ENCODE assay signal across 1 cellular context in genomic region chr10:116984202-116984993, GRCh38.
TF ChIP-seq lines count a peak whose summit lies in the region.

No MANE protein-coding gene starts in this region.

TF ChIP-seq in HEK293, 187 proteins besides CTCF, POLR2A, EP300 and RAD21 (continued from another document):
- TF ChIP-seq PRDM4 (tag by site-specific recombination; IDR thresholded peaks at IDR 0.05) (no peak), ZNF677 (tag by site-specific recombination; IDR thresholded peaks at IDR 0.05) (no peak), BCL11B (tag by site-specific recombination; IDR thresholded peaks at IDR 0.05; ENCODE audit: low read depth) (no peak), KLF17 (tag by site-specific recombination; IDR thresholded peaks at IDR 0.05) (no peak), OSR2 (tag by site-specific recombination; IDR thresholded peaks at IDR 0.05) (no peak), PRDM1 (tag by site-specific recombination; IDR thresholded peaks at IDR 0.05) (peak; percentile 60; the same call in 1 of the 2 replicates), PATZ1 (tag by site-specific recombination; IDR thresholded peaks at IDR 0.05) (no peak), YY2 (tag by site-specific recombination; IDR thresholded peaks at IDR 0.05) (no peak), ZBTB49 (tag by site-specific recombination; IDR thresholded peaks at IDR 0.05; ENCODE audit: low read depth) (no peak), MZF1 (tag by site-specific recombination; IDR thresholded peaks at IDR 0.05; ENCODE audit: borderline replicate concordance) (no peak), INSM2 (tag by site-specific recombination; IDR thresholded peaks at IDR 0.05) (no peak), TCF7L2 (IDR thresholded peaks at IDR 0.05; ENCODE audit: borderline replicate concordance, low read depth, low read length) (peak; percentile 50; the same call in 1 of the 2 replicates), ZXDB (tag by site-specific recombination; IDR thresholded peaks at IDR 0.05) (no peak), ZNF621 (tag by site-specific recombination; IDR thresholded peaks at IDR 0.05) (no peak), ZNF48 (tag by site-specific recombination; IDR thresholded peaks at IDR 0.05) (no peak), REST (tag by site-specific recombination; IDR thresholded peaks at IDR 0.05) (no peak), ZNF610 (tag by site-specific recombination; IDR thresholded peaks at IDR 0.05; ENCODE audit: borderline replicate concordance) (no peak), ZNF776 (tag by site-specific recombination; IDR thresholded peaks at IDR 0.05; ENCODE audit: borderline replicate concordance) (no peak), ZSCAN16 (tag by site-specific recombination; IDR thresholded peaks at IDR 0.05) (peak; percentile 44; the same call in 1 of the 2 replicates), ZNF121 (tag by site-specific recombination; IDR thresholded peaks at IDR 0.05) (no peak), ZNF146 (tag by site-specific recombination; IDR thresholded peaks at IDR 0.05) (no peak), ZNF623 (tag by site-specific recombination; IDR thresholded peaks at IDR 0.05) (no peak), REPIN1 (tag by site-specific recombination; IDR thresholded peaks at IDR 0.05; ENCODE audit: low read depth) (no peak)
